18 cellular contexts compared by ENCODE assay signal in genomic region chr6:83921315-83921714, GRCh38.
"Had no signal": no experiment of that assay in that cellular context is flagged by ENCODE, and none has a peak within 500 bp of the region (broad histone marks: within the 10 kb centered on the region; RNA-seq: fewer than 3 reads in every experiment).

No MANE protein-coding gene starts in this region.

- H3K4me3 Mint-ChIP-seq: dendritic cell treated with granulocyte-macrophage colony-stimulating factor and Interleukin-4, amounts not matched to agents 40 ng/mL and 50 ng/mL, for 4 days; effector memory CD8-positive, alpha-beta T cell; naive thymus-derived CD4-positive, alpha-beta T cell; nephron progenitor cell; stimulated activated memory B cell treated with anti-CD40 and anti-IgM and Interleukin-4, amounts not matched to agents 10 μg/mL and 1 μg/mL and 100 μg/mL, for 72 hours; stimulated activated naive CD8-positive, alpha-beta T cell treated with anti-CD3 and anti-CD28 coated beads, Interleukin-15, Interleukin-2, amounts not matched to agents 100 ng/mL and 50 ng/mL, for 24 hours had no signal

- H3K27me3 ChIP-seq: foreskin keratinocyte, neutrophil, spleen, tibial artery, upper lobe of left lung, uterus had no signal

- H3K4me3 ChIP-seq: spleen, tibial artery, upper lobe of left lung, uterus had no signal

- ATAC-seq: effector memory CD8-positive, alpha-beta T cell; foreskin keratinocyte; naive thymus-derived CD4-positive, alpha-beta T cell; sciatic nerve; stimulated activated memory B cell treated with anti-CD40 and anti-IgM and Interleukin-4, amounts not matched to agents 10 μg/mL and 1 μg/mL and 100 μg/mL, for 72 hours had no signal

- H3K27me3 Mint-ChIP-seq: dendritic cell treated with granulocyte-macrophage colony-stimulating factor and Interleukin-4, amounts not matched to agents 40 ng/mL and 50 ng/mL, for 4 days; effector memory CD8-positive, alpha-beta T cell; naive thymus-derived CD4-positive, alpha-beta T cell; stimulated activated memory B cell treated with anti-CD40 and anti-IgM and Interleukin-4, amounts not matched to agents 10 μg/mL and 1 μg/mL and 100 μg/mL, for 72 hours; stimulated activated naive CD8-positive, alpha-beta T cell treated with anti-CD3 and anti-CD28 coated beads, Interleukin-15, Interleukin-2, amounts not matched to agents 100 ng/mL and 50 ng/mL, for 24 hours had no signal

- H3K4me1 ChIP-seq: foreskin keratinocyte, tibial artery, upper lobe of left lung, uterus had no signal

- FAIRE-seq: islet of Langerhans had no signal

- H3K36me3 ChIP-seq: uterus had no signal

- H3K27ac Mint-ChIP-seq: dendritic cell treated with granulocyte-macrophage colony-stimulating factor and Interleukin-4, amounts not matched to agents 40 ng/mL and 50 ng/mL, for 4 days; effector memory CD8-positive, alpha-beta T cell; naive thymus-derived CD4-positive, alpha-beta T cell; nephron progenitor cell; stimulated activated memory B cell treated with anti-CD40 and anti-IgM and Interleukin-4, amounts not matched to agents 10 μg/mL and 1 μg/mL and 100 μg/mL, for 72 hours; stimulated activated naive CD8-positive, alpha-beta T cell treated with anti-CD3 and anti-CD28 coated beads, Interleukin-15, Interleukin-2, amounts not matched to agents 100 ng/mL and 50 ng/mL, for 24 hours had no signal

- DNase-seq: effector memory CD8-positive, alpha-beta T cell; foreskin keratinocyte; kidney glomerular epithelial cell; naive thymus-derived CD4-positive, alpha-beta T cell; nephron progenitor cell; spleen; stimulated activated CD4-positive, alpha-beta T cell treated with anti-CD3 and anti-CD28 coated beads, Interleukin-15, amount 100 ng/mL, for 24 hours; stimulated activated CD4-positive, alpha-beta T cell treated with anti-CD3 and anti-CD28 coated beads, Interleukin-1b, Interleukin-23, amount 100 ng/mL, for 48 hours; stimulated activated CD4-positive, alpha-beta T cell treated with anti-CD3 and anti-CD28 coated beads, Interleukin-4, amount 100 ng/mL, for 24 hours; tibial artery; upper lobe of left lung; uterus had no signal

- H3K9me3 ChIP-seq: neutrophil, spleen, tibial artery, upper lobe of left lung, uterus had no signal

- H3K4me1 Mint-ChIP-seq: naive thymus-derived CD4-positive, alpha-beta T cell; nephron progenitor cell had no signal

- H3K9me3 Mint-ChIP-seq: dendritic cell treated with granulocyte-macrophage colony-stimulating factor and Interleukin-4, amounts not matched to agents 40 ng/mL and 50 ng/mL, for 4 days; effector memory CD8-positive, alpha-beta T cell; naive thymus-derived CD4-positive, alpha-beta T cell; stimulated activated memory B cell treated with anti-CD40 and anti-IgM and Interleukin-4, amounts not matched to agents 10 μg/mL and 1 μg/mL and 100 μg/mL, for 72 hours; stimulated activated naive CD8-positive, alpha-beta T cell treated with anti-CD3 and anti-CD28 coated beads, Interleukin-15, Interleukin-2, amounts not matched to agents 100 ng/mL and 50 ng/mL, for 24 hours had no signal

- H3K27ac ChIP-seq: foreskin keratinocyte, neutrophil, spleen, tibial artery, upper lobe of left lung, uterus had no signal
